Comparison of ENCODE assay signal across 19 cellular contexts in genomic region chr14:26934151-26934550, GRCh38.
DNase-seq lines count a peak whose midpoint lies in the region; ATAC-seq, FAIRE-seq and TF ChIP-seq lines count a peak whose summit lies in the region.
"Had no signal": no experiment of that assay in that cellular context is flagged by ENCODE, and none has a peak within 500 bp of the region (broad histone marks: within the 10 kb centered on the region; RNA-seq: fewer than 3 reads in every experiment).

No MANE protein-coding gene starts in this region.

- TF ChIP-seq CTCF in A549 (IDR thresholded peaks at IDR 0.05), result no peak
- TF ChIP-seq CTCF in endodermal cell (conservative IDR thresholded peaks at IDR 0.05), result no peak

- H3K4me3 ChIP-seq in A549 (no peak overlapping the region), endodermal cell (ENCODE audit: low read length) (peak overlapping the region; percentile 6)

- H3K9me3 ChIP-seq in A549 (no peaks in the 10 kb centered on the region), endodermal cell (ENCODE audit: control insufficient read depth, low read length) (peaks cover 20% of the 10 kb centered on the region)

- CTCF ChIA-PET in A549 (lab: Yijun Ruan, JAX), result no interaction called here

- TF ChIP-seq POLR2A in A549 (IDR thresholded peaks at IDR 0.05; ENCODE audit: low read length), result no peak

- 82% methylated on average over 3 of the region's 3 CpGs for WGBS in A549 (ENCODE audit: missing lambda C conversion rate)
- 43 to 67% methylated on average over 2 to 3 of the region's 3 CpGs for WGBS in endodermal cell (ENCODE audit: insufficient coverage in 1 of 2, insufficient read length in 1 of 2), 2 experiments

- H3K4me1 Mint-ChIP-seq in endodermal cell (peaks cover 13% of the 10 kb centered on the region), immature natural killer cell (no peaks in the 10 kb centered on the region)
- H3K4me1 Mint-ChIP-seq: CD4-positive, alpha-beta memory T cell had no signal

- no peak for DNase-seq in A549 (ENCODE audit: low read depth in 1 of 2, low spot score in 1 of 2)
- no peak for DNase-seq in endodermal cell
- no peak for DNase-seq in left lobe of liver (ENCODE audit: low spot score)
- DNase-seq in immature natural killer cell, result no peak
- no peak for DNase-seq in superior temporal gyrus (ENCODE audit: extremely low spot score)
- DNase-seq: 8988T; C1 segment of cervical spinal cord; Calu3; CD4-positive, alpha-beta memory T cell; COR-L47; DMS53; DMS79 treated with DMSO at 0.1 percent for 48 hours; GF-D8; GOT3; HCEC 1CT had no signal

- no peaks in the 10 kb centered on the region for H3K36me3 ChIP-seq in endodermal cell (ENCODE audit: control insufficient read depth, insufficient read depth, low read length)

- H3K4me1 ChIP-seq in A549 (peaks cover 11% of the 10 kb centered on the region; the same call in 2 of the 3 replicates), endodermal cell (ENCODE audit: control insufficient read depth, insufficient read depth, low read length) (peaks cover 6% of the 10 kb centered on the region)

- no peak for TF ChIP-seq EP300 in A549 (IDR thresholded peaks at IDR 0.05)

- H3K36me3 Mint-ChIP-seq in endodermal cell (ENCODE audit: low read depth) (no peaks in the 10 kb centered on the region), immature natural killer cell (no peaks in the 10 kb centered on the region)
- H3K36me3 Mint-ChIP-seq: CD4-positive, alpha-beta memory T cell had no signal

- ATAC-seq in A549 (no peak), left lobe of liver (peak; percentile 42), GM21723 (IDR thresholded peaks at IDR 0.05; ENCODE audit: unreplicated experiment) (no peak)

- H3K27ac Mint-ChIP-seq in endodermal cell (peak overlapping the region; percentile 77), immature natural killer cell (no peak overlapping the region)
- H3K27ac Mint-ChIP-seq: CD4-positive, alpha-beta memory T cell had no signal

- peak overlapping the region; percentile 34 for H3K4me3 Mint-ChIP-seq in endodermal cell
- H3K4me3 Mint-ChIP-seq in immature natural killer cell, result no peak overlapping the region
- H3K4me3 Mint-ChIP-seq: CD4-positive, alpha-beta memory T cell had no signal

- POLR2A ChIA-PET in A549 (lab: Yijun Ruan, JAX), result no interaction called here

- no peak overlapping the region for H3K4me2 ChIP-seq in A549

- no peak for TF ChIP-seq RAD21 in A549 (conservative IDR thresholded peaks at IDR 0.05 in 1 of 2, IDR thresholded peaks at IDR 0.05 in 1 of 2)

- no peak overlapping the region for H3K9ac ChIP-seq in endodermal cell (ENCODE audit: extremely low read depth, low read length, poor library complexity, severe bottlenecking)

- peaks cover 7% of the 10 kb centered on the region for H3K9me3 Mint-ChIP-seq in endodermal cell
- H3K9me3 Mint-ChIP-seq in immature natural killer cell, result peaks cover 7 to 46% (median 17%) of the 10 kb centered on the region in 6 donors

- H3K27me3 ChIP-seq in endodermal cell (ENCODE audit: control insufficient read depth, insufficient read depth, low read length, poor library complexity, severe bottlenecking), result no peaks in the 10 kb centered on the region

- H3K27me3 Mint-ChIP-seq in endodermal cell (ENCODE audit: insufficient read depth) (no peaks in the 10 kb centered on the region), immature natural killer cell (ENCODE audit: low read depth in 3 of 3) (no peaks in the 10 kb centered on the region)
- H3K27me3 Mint-ChIP-seq: CD4-positive, alpha-beta memory T cell had no signal

- peak; percentile 63 for FAIRE-seq in A549 (lab: Jason Lieb, UNC)
- FAIRE-seq: GM12891, GM19239, H54 had no signal

- H3K27ac ChIP-seq in A549 (no peak overlapping the region), endodermal cell (ENCODE audit: low read depth, low read length) (no peak overlapping the region)

TF ChIP-seq in A549, 52 proteins besides CTCF, POLR2A, EP300 and RAD21:
- TF ChIP-seq NPAS2 (CRISPR knock-in tag; IDR thresholded peaks at IDR 0.05; ENCODE audit: borderline replicate concordance), result no peak
- TF ChIP-seq ESRRA (IDR thresholded peaks at IDR 0.05; ENCODE audit: borderline replicate concordance, low read length), result no peak
- no peak for TF ChIP-seq FOSL2 (IDR thresholded peaks at IDR 0.05)
- TF ChIP-seq FOSL2 (CRISPR knock-in tag; IDR thresholded peaks at IDR 0.05), result no peak
- no peak for TF ChIP-seq POLR2AphosphoS2 (conservative IDR thresholded peaks at IDR 0.05; ENCODE audit: low read length)
- no peak for TF ChIP-seq BHLHE40 (IDR thresholded peaks at IDR 0.05; ENCODE audit: low read depth, low read length)
- no peak for TF ChIP-seq ZFP36 (IDR thresholded peaks at IDR 0.05; ENCODE audit: borderline replicate concordance, partially characterized antibody)
- TF ChIP-seq SREBF2 (IDR thresholded peaks at IDR 0.05), result no peak
